ENCODE assay signal across 8 cellular contexts in genomic region chr18:59783138-59783537, GRCh38.
DNase-seq lines count a peak whose midpoint lies in the region; TF ChIP-seq lines count a peak whose summit lies in the region.

No MANE protein-coding gene starts in this region.

- peak overlapping the region; percentile 14 for H3K4me2 ChIP-seq in Loucy (ENCODE audit: low read depth, low read length, poor library complexity, severe bottlenecking)
- H3K4me2 ChIP-seq in SU-DHL-6 (ENCODE audit: low read depth, low read length, poor library complexity, severe bottlenecking): no peak overlapping the region

- no peaks in the 10 kb centered on the region for H3F3A ChIP-seq in Loucy (ENCODE audit: low read depth)
- no peaks in the 10 kb centered on the region for H3F3A ChIP-seq in SU-DHL-6 (ENCODE audit: insufficient read depth)

- TF ChIP-seq CTCF in GM10266 (IDR thresholded peaks at IDR 0.05; ENCODE audit: control insufficient read depth, insufficient read depth, low read depth, missing control alignments): peak; percentile 74
- TF ChIP-seq CTCF in Loucy (conservative IDR thresholded peaks at IDR 0.05; ENCODE audit: low read length): peak; percentile 84
- TF ChIP-seq CTCF in SU-DHL-6 (IDR thresholded peaks at IDR 0.05; ENCODE audit: insufficient read depth, low read length, poor library complexity, severe bottlenecking): peak; percentile 75
- TF ChIP-seq CTCF in uterus (IDR thresholded peaks at IDR 0.05): peak in 3 of 4 experiments; percentile 16 to 18 (median 18)

- TF ChIP-seq POLR2A in uterus (IDR thresholded peaks at IDR 0.05): no peak

- in situ Hi-C loops in HAP-1 (cut with MboI; ENCODE audit: low sequenced_read_pairs): no loop called here

- H3K4me1 ChIP-seq in HAP-1: peaks cover 6% of the 10 kb centered on the region; the same call in 1 of the 2 replicates
- peaks cover 5% of the 10 kb centered on the region for H3K4me1 ChIP-seq in Loucy (ENCODE audit: insufficient read depth, low read length, poor library complexity, severe bottlenecking)
- H3K4me1 ChIP-seq in uterus: no peaks in the 10 kb centered on the region

- H3K9me2 ChIP-seq in Loucy (replicated peaks; ENCODE audit: low read depth, low read length) (no peaks in the 10 kb centered on the region), SU-DHL-6 (replicated peaks; ENCODE audit: insufficient read depth, low read length) (no peaks in the 10 kb centered on the region)

- peak overlapping the region; percentile 94 for H2AFZ ChIP-seq in Loucy (ENCODE audit: low read length)
- H2AFZ ChIP-seq in SU-DHL-6 (ENCODE audit: low read depth, low read length, severe bottlenecking): no peak overlapping the region

- H3K79me2 ChIP-seq in Loucy (ENCODE audit: insufficient read depth, low read length): no peaks in the 10 kb centered on the region
- H3K79me2 ChIP-seq in SU-DHL-6 (ENCODE audit: insufficient read depth, low read length): no peaks in the 10 kb centered on the region

- H3K36me3 ChIP-seq in HAP-1 (replicated peaks): no peaks in the 10 kb centered on the region
- H3K36me3 ChIP-seq in Loucy (ENCODE audit: insufficient read depth, low read length): no peaks in the 10 kb centered on the region
- no peaks in the 10 kb centered on the region for H3K36me3 ChIP-seq in SU-DHL-6 (ENCODE audit: low read length)
- no peaks in the 10 kb centered on the region for H3K36me3 ChIP-seq in uterus

- intact Hi-C loops in uterus (cut with DNase I; ENCODE audit: low total_unique reads): no loop called here

- H3K9ac ChIP-seq in Loucy (ENCODE audit: low read depth, low read length, poor library complexity, severe bottlenecking): no peak overlapping the region
- H3K9ac ChIP-seq in SU-DHL-6 (ENCODE audit: low read length): no peak overlapping the region

- DNase-seq in 8988T: peak; percentile 11
- peak; percentile 64 for DNase-seq in GM10266 (ENCODE audit: extremely low spot score)
- peak; percentile 36 to 41 for DNase-seq in HAP-1 (ENCODE audit: low spot score in 2 of 2)
- peak; percentile 62 for DNase-seq in hepatic stellate cell (ENCODE audit: low spot score)
- DNase-seq in uterus: no peak
- DNase-seq in T1000 (lab: John Stamatoyannopoulos, UW): no peak

- no peak overlapping the region for H3K4me3 ChIP-seq in HAP-1
- no peak overlapping the region for H3K4me3 ChIP-seq in Loucy (ENCODE audit: low read length, poor library complexity, severe bottlenecking)
- no peak overlapping the region for H3K4me3 ChIP-seq in SU-DHL-6 (ENCODE audit: insufficient read depth, low read length, poor library complexity, severe bottlenecking)
- no peak overlapping the region for H3K4me3 ChIP-seq in uterus

- H3K27me3 ChIP-seq in HAP-1 (ENCODE audit: low read depth) (no peaks in the 10 kb centered on the region), Loucy (ENCODE audit: insufficient read depth, low read length, poor library complexity, severe bottlenecking) (no peaks in the 10 kb centered on the region), SU-DHL-6 (ENCODE audit: low read length) (no peaks in the 10 kb centered on the region), uterus (no peaks in the 10 kb centered on the region)

- H3K9me3 ChIP-seq in HAP-1: no peaks in the 10 kb centered on the region
- no peaks in the 10 kb centered on the region for H3K9me3 ChIP-seq in Loucy (ENCODE audit: insufficient read depth, low read depth, low read length)
- H3K9me3 ChIP-seq in SU-DHL-6 (ENCODE audit: insufficient read depth, low read length): no peaks in the 10 kb centered on the region
- H3K9me3 ChIP-seq in uterus: no peaks in the 10 kb centered on the region

- H3K27ac ChIP-seq in SU-DHL-6 (ENCODE audit: low read depth, low read length) (no peak overlapping the region), uterus (no peak overlapping the region)

- H4K20me1 ChIP-seq in Loucy (ENCODE audit: insufficient read depth, low read length, poor library complexity, severe bottlenecking): no peaks in the 10 kb centered on the region
- H4K20me1 ChIP-seq in SU-DHL-6 (ENCODE audit: low read depth, low read length): no peaks in the 10 kb centered on the region

Comparison
In these comparisons a context has a peak if more than half of its experiments do, and no peak if none do; other contexts are left out.
1. DNase-seq: peak in 8988T (single experiment), GM10266 (single experiment), HAP-1 (2 of 2) and hepatic stellate cell (single experiment); none in uterus (0 of 2) and T1000 (single experiment).
2. CTCF ChIP-seq: peak in every context shown above with its lines; median percentile 84 in Loucy; 75 in SU-DHL-6; 74 in GM10266; 18 in uterus.